Comparison of ENCODE assay signal across 1 cellular context in genomic region chr16:72689851-72690250, GRCh38.
TF ChIP-seq lines count a peak whose summit lies in the region.

No MANE protein-coding gene starts in this region.

TF ChIP-seq in H1, 55 proteins besides CTCF, POLR2A, EP300 and RAD21:
- TF ChIP-seq EGR1 (IDR thresholded peaks at IDR 0.05; ENCODE audit: borderline replicate concordance, low read depth, low read length) (no peak), KDM5A (IDR thresholded peaks at IDR 0.05; ENCODE audit: low read length) (no peak), KDM1A (IDR thresholded peaks at IDR 0.05; ENCODE audit: borderline replicate concordance, low read length) (no peak), HDAC6 (IDR thresholded peaks at IDR 0.05; ENCODE audit: low read depth, low read length) (no peak), PHF8 (conservative IDR thresholded peaks at IDR 0.05; ENCODE audit: low read depth, low read length) (no peak)
